ENCODE assay signal across 1 cellular context in genomic region chr9:10259668-10260067, GRCh38.
A peak's percentile ranks its signal among the peaks of the same experiment; 100 is the strongest.
TF ChIP-seq lines count a peak whose summit lies in the region.

No MANE protein-coding gene starts in this region.

TF ChIP-seq in HepG2, 621 proteins besides CTCF, POLR2A, EP300 and RAD21 (continued from another document):
- TF ChIP-seq ATF7 (IDR thresholded peaks at IDR 0.05) (peak; percentile 88), ATF7 (CRISPR knock-in tag; IDR thresholded peaks at IDR 0.05) (no peak), HBP1 (CRISPR knock-in tag; IDR thresholded peaks at IDR 0.05; ENCODE audit: low read depth) (no peak), GABPA (IDR thresholded peaks at IDR 0.05; ENCODE audit: low read depth, low read length) (no peak), GABPA (CRISPR knock-in tag; IDR thresholded peaks at IDR 0.05; ENCODE audit: low read depth) (no peak), SCMH1 (CRISPR knock-in tag; IDR thresholded peaks at IDR 0.05; ENCODE audit: borderline replicate concordance) (no peak), CREB1 (IDR thresholded peaks at IDR 0.05) (peak; percentile 97), CREB1 (CRISPR knock-in tag; IDR thresholded peaks at IDR 0.05) (no peak), PRPF4 (IDR thresholded peaks at IDR 0.05; ENCODE audit: low read depth, low read length, poor library complexity, severe bottlenecking) (no peak), IKZF5 (CRISPR knock-in tag; IDR thresholded peaks at IDR 0.05) (no peak)
